ENCODE assay signal across 17 cellular contexts in the genomic region with DNA sequence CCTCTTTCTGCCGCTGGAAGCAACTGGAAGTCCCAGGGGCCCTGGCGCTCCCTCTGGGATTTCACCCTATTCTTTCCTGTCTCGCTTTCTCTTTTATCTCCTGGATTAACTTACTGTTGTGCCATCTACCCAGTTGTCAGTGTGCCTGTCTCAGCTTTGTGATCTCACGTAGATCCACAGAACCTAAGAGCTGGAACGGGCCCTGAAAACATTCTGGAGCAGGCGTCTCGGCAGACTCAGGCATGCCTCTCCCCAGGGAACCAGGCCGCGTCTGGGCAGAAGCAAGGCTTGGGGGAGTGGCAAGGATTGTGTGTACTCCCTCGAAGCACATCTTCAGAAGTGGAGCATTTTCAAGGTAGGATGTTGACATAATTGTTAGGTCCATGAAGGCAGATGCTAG.
"Had no signal": no experiment of that assay in that cellular context is flagged by ENCODE, and none has a peak within 500 bp of the region (broad histone marks: within the 10 kb centered on the region; RNA-seq: fewer than 3 reads in every experiment).

No MANE protein-coding gene starts in this region.

- DNase-seq: activated B cell treated with CpG ODN at 0.5 μM for 24 hours; activated CD4-positive, alpha-beta T cell treated with anti-CD3 and anti-CD28 coated beads, Interleukin-2, amount 10 ng/mL, durations not matched to agents 24 days and 14 days; activated CD8-positive, alpha-beta memory T cell treated with anti-CD3 and anti-CD28 coated beads for 24 hours; activated naive CD4-positive, alpha-beta T cell treated with anti-CD3 and anti-CD28 coated beads for 36 hours; activated T-cell treated with anti-CD3 and anti-CD28 coated beads for 4 hours; caudate nucleus; effector memory CD8-positive, alpha-beta T cell; erythroblast; glutamatergic neuron; natural killer cell; nucleus accumbens; stimulated activated CD4-positive, alpha-beta T cell treated with anti-CD3 and anti-CD28 coated beads, Interleukin-4, amount 100 ng/mL, for 1 hour; stomach; T-helper 2 cell; thyroid gland had no signal

- H3K4me3 Mint-ChIP-seq: activated B cell treated with CpG ODN at 0.5 μM for 24 hours; activated CD4-positive, alpha-beta T cell treated with anti-CD3 and anti-CD28 coated beads, Interleukin-2, amount 10 ng/mL, durations not matched to agents 24 days and 14 days; activated naive CD4-positive, alpha-beta T cell treated with anti-CD3 and anti-CD28 coated beads for 36 hours; activated T-helper 17 cell treated with anti-CD3 and anti-CD28 coated beads, Interleukin-2, amount 50 U/mL, for 72 hours; effector memory CD8-positive, alpha-beta T cell; natural killer cell had no signal

- H3K36me3 Mint-ChIP-seq: natural killer cell had no signal

- H3K4me1 Mint-ChIP-seq: activated B cell treated with CpG ODN at 0.5 μM for 24 hours; activated T-helper 17 cell treated with anti-CD3 and anti-CD28 coated beads, Interleukin-2, amount 50 U/mL, for 72 hours; natural killer cell had no signal

- H3K27ac Mint-ChIP-seq: activated B cell treated with CpG ODN at 0.5 μM for 24 hours; activated CD4-positive, alpha-beta T cell treated with anti-CD3 and anti-CD28 coated beads, Interleukin-2, amount 10 ng/mL, durations not matched to agents 24 days and 14 days; activated naive CD4-positive, alpha-beta T cell treated with anti-CD3 and anti-CD28 coated beads for 36 hours; activated T-helper 17 cell treated with anti-CD3 and anti-CD28 coated beads, Interleukin-2, amount 50 U/mL, for 72 hours; effector memory CD8-positive, alpha-beta T cell; natural killer cell had no signal

- ATAC-seq: activated T-helper 17 cell treated with anti-CD3 and anti-CD28 coated beads, Interleukin-2, amount 50 U/mL, for 72 hours; effector memory CD8-positive, alpha-beta T cell; natural killer cell; sciatic nerve had no signal

- H3K27me3 Mint-ChIP-seq: activated B cell treated with CpG ODN at 0.5 μM for 24 hours; activated CD4-positive, alpha-beta T cell treated with anti-CD3 and anti-CD28 coated beads, Interleukin-2, amount 10 ng/mL, durations not matched to agents 24 days and 14 days had no signal

- H3K9me3 Mint-ChIP-seq: activated B cell treated with CpG ODN at 0.5 μM for 24 hours; activated CD4-positive, alpha-beta T cell treated with anti-CD3 and anti-CD28 coated beads, Interleukin-2, amount 10 ng/mL, durations not matched to agents 24 days and 14 days; activated naive CD4-positive, alpha-beta T cell treated with anti-CD3 and anti-CD28 coated beads for 36 hours; effector memory CD8-positive, alpha-beta T cell; natural killer cell had no signal
